In genomic region chr7:6012355-6013104, GRCh38 we compare ENCODE assay signal across 1 cellular context.
TF ChIP-seq lines count a peak whose summit lies in the region.

No MANE protein-coding gene starts in this region.

TF ChIP-seq in GM23338, 12 proteins besides CTCF, POLR2A, EP300 and RAD21 (continued from another document):
- TF ChIP-seq ZNF462 (CRISPR knock-in tag; IDR thresholded peaks at IDR 0.05) = no peak
- TF ChIP-seq STAT1 (IDR thresholded peaks at IDR 0.05; ENCODE audit: unreplicated experiment) = no peak
- no peak for TF ChIP-seq POLR2AphosphoS5 (IDR thresholded peaks at IDR 0.05; ENCODE audit: low read depth)
